10 cellular contexts compared by ENCODE assay signal in genomic region chr18:13610517-13610916, GRCh38.
DNase-seq lines count a peak whose midpoint lies in the region; ATAC-seq and TF ChIP-seq lines count a peak whose summit lies in the region.
"Had no signal": no experiment of that assay in that cellular context is flagged by ENCODE, and none has a peak within 500 bp of the region (broad histone marks: within the 10 kb centered on the region; RNA-seq: fewer than 3 reads in every experiment).

No MANE protein-coding gene starts in this region.

- intact Hi-C loops in mammary epithelial cell (cut with micrococcal nuclease) (no loop called here), left lung (cut with DNase I) (no loop called here)

- H3K36me3 Mint-ChIP-seq in IgD-negative memory B cell: no peaks in the 10 kb centered on the region

- H3K27me3 ChIP-seq in BLaER1 treated with 17β-estradiol and CSF1 and Interleukin-3, amounts not matched to agents 10 nM and 100 nM: peaks cover 0 to 6% (median 0%) of the 10 kb centered on the region in 11 experiments; a peak in 1 of 22 replicates
- H3K27me3 ChIP-seq in mammary epithelial cell (ENCODE audit: insufficient read depth, low read length) (no peaks in the 10 kb centered on the region), left lung (peaks cover 0 to 27% of the 10 kb centered on the region in 2 donors)

- peak overlapping the region; percentile 79 to 99 (median 96) for H3K4me2 ChIP-seq in BLaER1 treated with 17β-estradiol and CSF1 and Interleukin-3, amounts not matched to agents 10 nM and 100 nM
- no peak overlapping the region for H3K4me2 ChIP-seq in mammary epithelial cell (ENCODE audit: insufficient read depth, low read depth, low read length)

- ATAC-seq in HG02678 (IDR thresholded peaks at IDR 0.05; ENCODE audit: unreplicated experiment): no peak
- no peak for ATAC-seq in left lung
- ATAC-seq in HG02884 (IDR thresholded peaks at IDR 0.05; ENCODE audit: unreplicated experiment): no peak

- H4K20me1 ChIP-seq in BLaER1 treated with 17β-estradiol and CSF1 and Interleukin-3, amounts not matched to agents 10 nM and 100 nM: peaks cover 0 to 19% (median 8%) of the 10 kb centered on the region in 11 experiments; a peak in 9 of 22 replicates
- H4K20me1 ChIP-seq in mammary epithelial cell (ENCODE audit: insufficient read depth, low read length): no peaks in the 10 kb centered on the region

- peaks cover 75 to 94% (median 90%) of the 10 kb centered on the region in 10 experiments for H3K4me1 ChIP-seq in BLaER1 treated with 17β-estradiol and CSF1 and Interleukin-3, amounts not matched to agents 10 nM and 100 nM
- H3K4me1 ChIP-seq in mammary epithelial cell (ENCODE audit: insufficient read depth, low read length): no peaks in the 10 kb centered on the region
- H3K4me1 ChIP-seq in left lung: peaks cover 13 to 60% of the 10 kb centered on the region in 2 donors

- in situ Hi-C loops in mammary epithelial cell (cut with MboI; ENCODE audit: low sequenced_read_pairs in 2 of 2): no loop called here

- H3K9ac ChIP-seq in BLaER1 treated with 17β-estradiol and CSF1 and Interleukin-3, amounts not matched to agents 10 nM and 100 nM: peak overlapping the region; percentile 69 to 84 (median 77)
- H3K9ac ChIP-seq in mammary epithelial cell (ENCODE audit: insufficient read depth, low read length): no peak overlapping the region

- dilution Hi-C loops in mammary epithelial cell (cut with HindIII; ENCODE audit: low sequenced_read_pairs): no loop called here

- peak overlapping the region; percentile 4 for H2AFZ ChIP-seq in mammary epithelial cell (ENCODE audit: low read depth, low read length)

- peak overlapping the region in 3 of 4 donors; percentile 81 to 93 (median 87) for H3K4me3 Mint-ChIP-seq in IgD-negative memory B cell

- H3K79me2 ChIP-seq in mammary epithelial cell (ENCODE audit: insufficient read depth, low read length): no peaks in the 10 kb centered on the region

- H3K27ac Mint-ChIP-seq in IgD-negative memory B cell: peak overlapping the region; percentile 95 to 99 (median 96)

- BruUV-seq in mammary epithelial cell (replicated peaks; lab: Mats Ljungman, UMichigan): no TSS peak

- DNase-seq in mammary epithelial cell: no peak
- DNase-seq in pons (ENCODE audit: low spot score): peak; percentile 56
- no peak for DNase-seq in left lung
- no peak for DNase-seq in activated CD8-positive, alpha-beta memory T cell treated with anti-CD3 and anti-CD28 coated beads for 24 hours
- DNase-seq: NCI-H510A, WERI-Rb-1 had no signal

- no peaks in the 10 kb centered on the region for H3K9me3 Mint-ChIP-seq in IgD-negative memory B cell

- H3K4me3 ChIP-seq in BLaER1 treated with 17β-estradiol and CSF1 and Interleukin-3, amounts not matched to agents 10 nM and 100 nM: peak overlapping the region; percentile 46 to 73 (median 60); a peak in 19 of 20 replicates
- no peak overlapping the region for H3K4me3 ChIP-seq in mammary epithelial cell (replicated peaks in 1 of 3; ENCODE audit: insufficient read depth in 1 of 3, low read depth in 2 of 3, low read length in 3 of 3)
- no peak overlapping the region for H3K4me3 ChIP-seq in left lung

- peaks cover 51 to 57% (median 52%) of the 10 kb centered on the region in 3 donors for H3K4me1 Mint-ChIP-seq in IgD-negative memory B cell

- WGBS in mammary epithelial cell (ENCODE audit: low coverage, missing lambda C conversion rate): 56% methylated on average over 5 of the region's 9 CpGs

- 0 out of 22 replicates have a peak, but pooled peaks cover 0 to 5% (median 0%) of the 10 kb centered on the region in 11 experiments for H3K9me3 ChIP-seq in BLaER1 treated with 17β-estradiol and CSF1 and Interleukin-3, amounts not matched to agents 10 nM and 100 nM (replicated peaks in 1 of 11)
- H3K9me3 ChIP-seq in mammary epithelial cell (replicated peaks; ENCODE audit: insufficient read depth, low read length) (no peaks in the 10 kb centered on the region), left lung (no peaks in the 10 kb centered on the region)

- H3K27me3 Mint-ChIP-seq in IgD-negative memory B cell: peaks cover 8% of the 10 kb centered on the region

- H3K27ac ChIP-seq in BLaER1 treated with 17β-estradiol and CSF1 and Interleukin-3, amounts not matched to agents 10 nM and 100 nM: peak overlapping the region; percentile 72 to 91 (median 82)
- H3K27ac ChIP-seq in mammary epithelial cell (ENCODE audit: insufficient read depth, low read depth, low read length): no peak overlapping the region
- peak overlapping the region in 1 of 2 donors; percentile 45 for H3K27ac ChIP-seq in left lung
- H3K27ac ChIP-seq: WERI-Rb-1 had no signal

- TF ChIP-seq CTCF in mammary epithelial cell (conservative IDR thresholded peaks at IDR 0.05 in 1 of 2, IDR thresholded peaks at IDR 0.05 in 1 of 2; ENCODE audit: extremely low read depth in 1 of 2, insufficient read depth in 1 of 2, low read depth in 1 of 2, low read length in 2 of 2) (no peak), left lung (IDR thresholded peaks at IDR 0.05) (no peak)

- CTCF ChIA-PET in mammary epithelial cell (lab: Charles Lee; ENCODE audit: low non-redundant PET): no interaction called here

- no peaks in the 10 kb centered on the region for H3K36me3 ChIP-seq in BLaER1 treated with 17β-estradiol and CSF1 and Interleukin-3, amounts not matched to agents 10 nM and 100 nM
- no peaks in the 10 kb centered on the region for H3K36me3 ChIP-seq in mammary epithelial cell (ENCODE audit: insufficient read depth, low read length)
- no peaks in the 10 kb centered on the region for H3K36me3 ChIP-seq in left lung
- H3K36me3 ChIP-seq: WERI-Rb-1 had no signal

Comparison
In these comparisons a context has a peak if more than half of its experiments do, and no peak if none do; other contexts are left out.
1. H3K4me3 ChIP-seq: peak in BLaER1 treated with 17β-estradiol and CSF1 and Interleukin-3, amounts not matched to agents 10 nM and 100 nM (10 of 10); none in mammary epithelial cell (0 of 3) and left lung (0 of 2).